17 cellular contexts compared by ENCODE assay signal in the genomic region with DNA sequence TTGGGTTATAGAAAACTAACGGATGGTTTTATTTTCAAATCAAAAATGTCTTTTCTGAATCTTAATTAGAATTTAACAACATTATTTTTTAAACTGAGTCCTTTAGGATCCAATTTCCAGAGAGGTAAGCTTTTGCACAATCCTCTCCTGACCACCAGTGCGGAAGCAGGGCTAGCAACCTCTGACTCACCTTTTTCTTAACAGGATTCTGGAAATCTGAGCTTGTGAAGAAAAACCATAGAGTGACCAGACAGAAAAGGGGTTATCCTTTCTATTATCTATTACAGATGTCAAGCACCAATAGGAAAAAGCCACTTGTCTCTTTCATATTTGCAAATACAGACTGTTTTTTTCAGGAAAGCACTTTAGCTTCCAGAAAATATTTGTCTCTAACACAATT. TPM values are rescaled to one million over a fixed set of nuclear protein-coding genes. Genes with fewer than 3 reads are reported as not detected.
A peak's percentile ranks its signal among the peaks of the same experiment; 100 is the strongest.
DNase-seq lines count a peak whose midpoint lies in the region; ATAC-seq, FAIRE-seq and TF ChIP-seq lines count a peak whose summit lies in the region.
"Had no signal": no experiment of that assay in that cellular context is flagged by ENCODE, and none has a peak within 500 bp of the region (broad histone marks: within the 10 kb centered on the region; RNA-seq: fewer than 3 reads in every experiment).

No MANE protein-coding gene starts in this region.

- no peaks in the 10 kb centered on the region for H3K9me3 Mint-ChIP-seq in stimulated activated memory B cell treated with anti-CD40 and anti-IgM and Interleukin-4, amounts not matched to agents 10 μg/mL and 1 μg/mL and 100 μg/mL, for 72 hours
- H3K9me3 Mint-ChIP-seq: H9; stimulated activated naive B cell treated with anti-CD40 and anti-IgM and Interleukin-4, amounts not matched to agents 10 μg/mL and 1 μg/mL and 100 μg/mL, for 72 hours had no signal

- H3K9me3 ChIP-seq in RWPE2 (ENCODE audit: severe bottlenecking) = no peaks in the 10 kb centered on the region

- no peak for TF ChIP-seq CTCF in RWPE2 (IDR thresholded peaks at IDR 0.05; ENCODE audit: poor library complexity, severe bottlenecking)
- TF ChIP-seq CTCF in fibroblast of pulmonary artery (IDR thresholded peaks at IDR 0.05; ENCODE audit: low read length, missing control alignments) = no peak

- FAIRE-seq in frontal cortex (lab: Jason Lieb, UNC) = no peak
- FAIRE-seq: kidney had no signal

- peak overlapping the region; percentile 83 for H3K27ac ChIP-seq in RWPE2 (ENCODE audit: poor library complexity, severe bottlenecking)

- peak overlapping the region; percentile 2 for H3K27ac Mint-ChIP-seq in stimulated activated memory B cell treated with anti-CD40 and anti-IgM and Interleukin-4, amounts not matched to agents 10 μg/mL and 1 μg/mL and 100 μg/mL, for 72 hours
- H3K27ac Mint-ChIP-seq: activated CD4-positive, alpha-beta T cell treated with anti-CD3 and anti-CD28 coated beads for 36 hours had no signal

- H3K36me3 ChIP-seq in RWPE2 (ENCODE audit: low read depth) = peaks cover 38% of the 10 kb centered on the region

- no peak overlapping the region for H3K4me3 Mint-ChIP-seq in stimulated activated memory B cell treated with anti-CD40 and anti-IgM and Interleukin-4, amounts not matched to agents 10 μg/mL and 1 μg/mL and 100 μg/mL, for 72 hours
- H3K4me3 Mint-ChIP-seq: activated CD4-positive, alpha-beta T cell treated with anti-CD3 and anti-CD28 coated beads for 36 hours; H9; stimulated activated naive B cell treated with anti-CD40 and anti-IgM and Interleukin-4, amounts not matched to agents 10 μg/mL and 1 μg/mL and 100 μg/mL, for 72 hours had no signal

- H3K27me3 Mint-ChIP-seq in stimulated activated memory B cell treated with anti-CD40 and anti-IgM and Interleukin-4, amounts not matched to agents 10 μg/mL and 1 μg/mL and 100 μg/mL, for 72 hours = no peaks in the 10 kb centered on the region
- H3K27me3 Mint-ChIP-seq: activated CD4-positive, alpha-beta T cell treated with anti-CD3 and anti-CD28 coated beads for 36 hours; stimulated activated naive B cell treated with anti-CD40 and anti-IgM and Interleukin-4, amounts not matched to agents 10 μg/mL and 1 μg/mL and 100 μg/mL, for 72 hours had no signal

- H3K4me1 Mint-ChIP-seq in stimulated activated memory B cell treated with anti-CD40 and anti-IgM and Interleukin-4, amounts not matched to agents 10 μg/mL and 1 μg/mL and 100 μg/mL, for 72 hours = peaks cover 12% of the 10 kb centered on the region

- DNase-seq in HCEC 1CT (peak; percentile 51), RWPE2 (ENCODE audit: low spot score) (no peak), fibroblast of pulmonary artery (ENCODE audit: low read depth) (peak; percentile 45), putamen (ENCODE audit: low spot score) (no peak), frontal cortex (ENCODE audit: low spot score in 2 of 2) (no peak), T-helper 2 cell (no peak)
- DNase-seq: activated CD4-positive, alpha-beta T cell treated with anti-CD3 and anti-CD28 coated beads for 36 hours; activated T-cell treated with anti-CD3 and anti-CD28 coated beads, Interleukin-2, amount 50 U/mL, for 48 hours; effector CD4-positive, alpha-beta T cell; H9; kidney; NCI-H1105; NCI-H345; stimulated activated CD4-positive, alpha-beta T cell treated with anti-CD3 and anti-CD28 coated beads, Interleukin-4, amount 100 ng/mL, for 24 hours; stimulated activated naive B cell treated with anti-CD40 and anti-IgM and Interleukin-4, amounts not matched to agents 10 μg/mL and 1 μg/mL and 100 μg/mL, for 72 hours; T-helper 1 cell had no signal

- H3K4me1 ChIP-seq in RWPE2 (ENCODE audit: insufficient read depth, poor library complexity, severe bottlenecking) = peaks cover 23% of the 10 kb centered on the region

- no peak overlapping the region for H3K4me3 ChIP-seq in RWPE2 (ENCODE audit: severe bottlenecking)
- no peak overlapping the region for H3K4me3 ChIP-seq in fibroblast of pulmonary artery (replicated peaks; ENCODE audit: low read depth, low read length)

- ATAC-seq in RWPE2 (ENCODE audit: low read depth) = peak; percentile 86
- ATAC-seq in stimulated activated memory B cell treated with anti-CD40 and anti-IgM and Interleukin-4, amounts not matched to agents 10 μg/mL and 1 μg/mL and 100 μg/mL, for 72 hours = no peak
- ATAC-seq: activated CD4-positive, alpha-beta T cell treated with anti-CD3 and anti-CD28 coated beads for 36 hours; stimulated activated naive B cell treated with anti-CD40 and anti-IgM and Interleukin-4, amounts not matched to agents 10 μg/mL and 1 μg/mL and 100 μg/mL, for 72 hours had no signal

- peaks cover 42% of the 10 kb centered on the region for H3K36me3 Mint-ChIP-seq in stimulated activated memory B cell treated with anti-CD40 and anti-IgM and Interleukin-4, amounts not matched to agents 10 μg/mL and 1 μg/mL and 100 μg/mL, for 72 hours

- H3K27me3 ChIP-seq in RWPE2 (ENCODE audit: insufficient read depth, poor library complexity, severe bottlenecking) = no peaks in the 10 kb centered on the region

RNA-seq across cellular contexts. Expression of gene ALG9, which starts 25.3 kb away (rescaled TPM):
- total RNA-seq in frontal cortex = 83.2 TPM

RNA-seq across cellular contexts. Expression of gene FDXACB1, which starts 32.9 kb away (rescaled TPM):
- 10.2 TPM for total RNA-seq in frontal cortex

RNA-seq across cellular contexts. Expression of gene CFAP68, which starts 33.3 kb away (rescaled TPM):
- 15.1 TPM for total RNA-seq in frontal cortex

Comparison
In these comparisons a context has a peak if more than half of its experiments do, and no peak if none do; other contexts are left out.
1. DNase-seq: peak in HCEC 1CT (single experiment) and fibroblast of pulmonary artery (single experiment); none in RWPE2 (single experiment), putamen (single experiment), frontal cortex (0 of 2) and T-helper 2 cell (0 of 5).